ENCODE assay signal across 4 cellular contexts in genomic region chr16:2577044-2577443, GRCh38. TPM values are rescaled to one million over a fixed set of nuclear protein-coding genes. Genes with fewer than 3 reads are reported as not detected.
"Had no signal": no experiment of that assay in that cellular context is flagged by ENCODE, and none has a peak within 500 bp of the region (broad histone marks: within the 10 kb centered on the region; RNA-seq: fewer than 3 reads in every experiment).

No MANE protein-coding gene starts in this region.

RNA-seq across cellular contexts. Expression of gene CEMP1, which starts 45.8 kb away (rescaled TPM):
- total RNA-seq: HepG2, HT1080, IMR-90, K562 had no signal
- polyA plus RNA-seq: HepG2, IMR-90 had no signal
